ENCODE assay signal across 8 cellular contexts in the genomic region with DNA sequence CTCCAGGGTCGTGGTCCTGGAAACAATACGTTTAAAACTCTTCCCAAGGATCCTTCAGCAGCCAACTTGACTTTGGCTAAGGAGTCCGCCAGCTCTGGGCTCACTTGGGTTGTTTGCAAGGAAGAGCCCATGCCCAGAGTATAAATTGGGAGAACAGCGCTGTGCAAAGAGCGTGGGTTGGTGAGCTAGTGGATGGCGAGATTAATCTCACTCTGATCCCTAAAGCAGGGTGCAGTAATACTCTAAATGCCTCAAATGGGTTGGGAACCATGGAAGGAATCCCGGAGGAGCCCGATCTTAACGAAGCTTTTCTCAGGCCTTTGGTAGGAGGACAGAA. TPM values are rescaled to one million over a fixed set of nuclear protein-coding genes. Genes with fewer than 3 reads are reported as not detected.
DNase-seq lines count a peak whose midpoint lies in the region; ATAC-seq and TF ChIP-seq lines count a peak whose summit lies in the region.

No MANE protein-coding gene starts in this region.

- DNase-seq in GM23248, result no peak
- DNase-seq in activated T-helper 1 cell treated with anti-CD3 and anti-CD28 coated beads, Interleukin-12 subunit alpha, Interleukin-12 subunit beta, Interleukin-2, Interleukin-4 antibody, amounts not matched to agents 30 ng/mL and 10 ng/mL and 1 ng/mL, durations not matched to agents 14 hours and 24 hours and 36 hours (ENCODE audit: low spot score), result no peak
- DNase-seq in right atrium auricular region (ENCODE audit: low spot score), result no peak
- no peak for DNase-seq in amniotic stem cell (lab: John Stamatoyannopoulos, UW)
- no peak for DNase-seq in DMS 273 treated with DMSO at 0.1 percent for 48 hours (lab: John Stamatoyannopoulos, UW)
- no peak for DNase-seq in GM19240 (ENCODE audit: insufficient read length, low spot score)

- peak overlapping the region; percentile 94 for H3K4me3 Mint-ChIP-seq in activated T-helper 1 cell treated with anti-CD3 and anti-CD28 coated beads, Interleukin-12 subunit alpha, Interleukin-12 subunit beta, Interleukin-2, Interleukin-4 antibody, amounts not matched to agents 30 ng/mL and 10 ng/mL and 1 ng/mL, durations not matched to agents 14 hours and 24 hours and 36 hours

- H4K20me1 ChIP-seq in GM23248 (ENCODE audit: insufficient read depth), result no peaks in the 10 kb centered on the region

- peak overlapping the region; percentile 81 for H3K9ac ChIP-seq in GM23248

- no peak for ATAC-seq in GM21786 (IDR thresholded peaks at IDR 0.05; ENCODE audit: unreplicated experiment)

- H3K36me3 Mint-ChIP-seq in activated T-helper 1 cell treated with anti-CD3 and anti-CD28 coated beads, Interleukin-12 subunit alpha, Interleukin-12 subunit beta, Interleukin-2, Interleukin-4 antibody, amounts not matched to agents 30 ng/mL and 10 ng/mL and 1 ng/mL, durations not matched to agents 14 hours and 24 hours and 36 hours (ENCODE audit: low read depth), result peaks cover 7% of the 10 kb centered on the region

- no peaks in the 10 kb centered on the region for H3K9me2 ChIP-seq in GM23248 (ENCODE audit: insufficient read depth)

- no peaks in the 10 kb centered on the region for H3K36me3 ChIP-seq in GM23248 (ENCODE audit: low read depth)
- H3K36me3 ChIP-seq in right atrium auricular region, result no peaks in the 10 kb centered on the region

- TF ChIP-seq CTCF in right atrium auricular region (IDR thresholded peaks at IDR 0.05), result no peak

- H3K79me2 ChIP-seq in GM23248 (ENCODE audit: insufficient read depth), result peaks cover 22% of the 10 kb centered on the region; the same call in 1 of the 2 replicates

- H3K27ac ChIP-seq in GM23248 (peak overlapping the region; percentile 73), right atrium auricular region (peak overlapping the region; percentile 76 to 77), skin epidermis (peak overlapping the region in 20 of 21 experiments; percentile 24 to 86 (median 73))

- H2AFZ ChIP-seq in GM23248, result peak overlapping the region; percentile 100

- H3K27me3 ChIP-seq in GM23248 (replicated peaks; ENCODE audit: insufficient read depth) (no peaks in the 10 kb centered on the region), right atrium auricular region (no peaks in the 10 kb centered on the region)

- peak overlapping the region; percentile 91 for H3K27ac Mint-ChIP-seq in activated T-helper 1 cell treated with anti-CD3 and anti-CD28 coated beads, Interleukin-12 subunit alpha, Interleukin-12 subunit beta, Interleukin-2, Interleukin-4 antibody, amounts not matched to agents 30 ng/mL and 10 ng/mL and 1 ng/mL, durations not matched to agents 14 hours and 24 hours and 36 hours

- peaks cover 37% of the 10 kb centered on the region for H3K4me1 Mint-ChIP-seq in activated T-helper 1 cell treated with anti-CD3 and anti-CD28 coated beads, Interleukin-12 subunit alpha, Interleukin-12 subunit beta, Interleukin-2, Interleukin-4 antibody, amounts not matched to agents 30 ng/mL and 10 ng/mL and 1 ng/mL, durations not matched to agents 14 hours and 24 hours and 36 hours (ENCODE audit: low read depth)

- H3K4me2 ChIP-seq in GM23248 (ENCODE audit: unreplicated experiment), result peak overlapping the region; percentile 92

- H3K4me1 ChIP-seq in GM23248 (ENCODE audit: insufficient read depth), result no peaks in the 10 kb centered on the region; the same call in 1 of the 2 replicates
- H3K4me1 ChIP-seq in right atrium auricular region, result peaks cover 0 to 15% of the 10 kb centered on the region in 2 donors

- peak overlapping the region; percentile 95 for H3K4me3 ChIP-seq in GM23248
- H3K4me3 ChIP-seq in right atrium auricular region, result peak overlapping the region; percentile 64 to 66
- peak overlapping the region; percentile 58 to 67 (median 60) for H3K4me3 ChIP-seq in skin epidermis

- in situ Hi-C loops in GM23248 (cut with MboI), result no loop called here

- peaks cover 12% of the 10 kb centered on the region for H3K9me3 Mint-ChIP-seq in activated T-helper 1 cell treated with anti-CD3 and anti-CD28 coated beads, Interleukin-12 subunit alpha, Interleukin-12 subunit beta, Interleukin-2, Interleukin-4 antibody, amounts not matched to agents 30 ng/mL and 10 ng/mL and 1 ng/mL, durations not matched to agents 14 hours and 24 hours and 36 hours

- intact Hi-C loops in activated T-helper 1 cell treated with anti-CD3 and anti-CD28 coated beads, Interleukin-12 subunit alpha, Interleukin-12 subunit beta, Interleukin-2, Interleukin-4 antibody, amounts not matched to agents 30 ng/mL and 10 ng/mL and 1 ng/mL, durations not matched to agents 14 hours and 24 hours and 36 hours (cut with micrococcal nuclease), result loop anchor here (1.0 to 10.0 kb wide), 9 partner anchors 60 to 990 kb away; partner anchors contain the start of genes ASNS, LMTK2 and SEM1

- H3K27me3 Mint-ChIP-seq in activated T-helper 1 cell treated with anti-CD3 and anti-CD28 coated beads, Interleukin-12 subunit alpha, Interleukin-12 subunit beta, Interleukin-2, Interleukin-4 antibody, amounts not matched to agents 30 ng/mL and 10 ng/mL and 1 ng/mL, durations not matched to agents 14 hours and 24 hours and 36 hours (ENCODE audit: insufficient read depth), result no peaks in the 10 kb centered on the region

- H3F3A ChIP-seq in GM23248 (ENCODE audit: insufficient read depth), result no peaks in the 10 kb centered on the region

- WGBS in GM23248 (ENCODE audit: low coverage in 1 of 2, low lambda C conversion rate in 2 of 2, missing lambda C conversion rate in 2 of 2), 2 experiments, result 19 to 23% methylated on average over 9 of the region's 9 CpGs

- no peaks in the 10 kb centered on the region for H3K9me3 ChIP-seq in GM23248 (ENCODE audit: low read depth)
- no peaks in the 10 kb centered on the region for H3K9me3 ChIP-seq in right atrium auricular region

RNA-seq across cellular contexts. Expression of gene SDHAF3, which starts 0.5 kb away (rescaled TPM):
- total RNA-seq in GM23248 (2014; rRNA removed; shearing (Covaris generic)), result 4.6 and 6.3 TPM in 2 replicates
- 29.2 and 34.0 TPM in 2 replicates for polyA plus RNA-seq in GM23248 (2016; fragmentation: Nextera tagmentation; extraction: Ambion mirVana)
- 24.1 and 25.4 TPM in 2 replicates for total RNA-seq in activated T-helper 1 cell treated with anti-CD3 and anti-CD28 coated beads, Interleukin-12 subunit alpha, Interleukin-12 subunit beta, Interleukin-2, Interleukin-4 antibody, amounts not matched to agents 30 ng/mL and 10 ng/mL and 1 ng/mL, durations not matched to agents 14 hours and 24 hours and 36 hours
- total RNA-seq in right atrium auricular region, result 10 to 100 TPM in 1 of 2 donors, 1 to 10 TPM in 1; 4.4 to 15.8 TPM
